8 cellular contexts compared by ENCODE assay signal in the genomic region with DNA sequence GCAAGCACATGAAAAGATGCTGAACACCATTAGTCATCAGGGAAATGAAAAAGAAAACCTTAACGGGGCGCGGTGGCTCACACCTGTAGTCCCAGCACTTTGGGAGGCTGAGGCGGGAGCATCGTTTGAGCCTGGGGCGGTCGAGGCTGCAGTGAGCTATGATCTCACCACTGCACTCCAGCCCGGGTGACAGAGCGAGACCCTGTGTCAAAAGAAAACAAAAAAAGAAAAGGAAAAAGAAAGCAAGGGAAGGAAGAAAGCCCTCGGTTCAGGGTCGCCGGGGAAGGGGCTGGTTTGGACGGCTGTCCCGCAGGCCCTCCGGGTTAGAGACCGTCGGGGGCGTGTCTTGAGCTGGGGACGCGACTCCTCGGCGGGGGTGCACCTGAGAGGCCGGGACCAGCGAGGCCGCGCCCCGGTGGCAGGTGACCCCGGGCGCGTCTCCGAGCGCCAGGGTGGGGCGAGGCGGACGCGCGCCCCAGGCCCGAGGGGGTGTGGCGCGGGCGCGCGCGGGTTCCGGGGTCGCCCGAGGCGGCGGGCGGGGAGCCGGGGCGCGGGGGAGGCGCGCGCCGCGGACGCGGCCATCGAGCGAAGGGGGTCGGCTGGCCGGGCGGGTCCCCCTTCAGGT. TPM values are rescaled to one million over a fixed set of nuclear protein-coding genes. Genes with fewer than 3 reads are reported as not detected.
A peak's percentile ranks its signal among the peaks of the same experiment; 100 is the strongest.
DNase-seq lines count a peak whose midpoint lies in the region; ATAC-seq and TF ChIP-seq lines count a peak whose summit lies in the region.

No MANE protein-coding gene starts in this region.

- 27% methylated on average over 17 of the region's 65 CpGs for WGBS in mesenchymal stem cell

- no peaks in the 10 kb centered on the region for H3K27me3 Mint-ChIP-seq in stimulated activated naive CD8-positive, alpha-beta T cell treated with anti-CD3 and anti-CD28 coated beads, Interleukin-15, amount 100 ng/mL, for 72 hours

- no peak overlapping the region for H4K8ac ChIP-seq in mesenchymal stem cell (ENCODE audit: low read length)

- peaks cover 24 to 32% of the 10 kb centered on the region in 2 experiments for H3K36me3 ChIP-seq in mesenchymal stem cell (ENCODE audit: control insufficient read depth in 1 of 2, insufficient read depth in 2 of 2, low read depth in 1 of 2, low read length in 2 of 2)

- H2AK5ac ChIP-seq in mesenchymal stem cell (ENCODE audit: low read length, severe bottlenecking), result no peak overlapping the region

- H3K4me1 Mint-ChIP-seq in stimulated activated naive CD8-positive, alpha-beta T cell treated with anti-CD3 and anti-CD28 coated beads, Interleukin-15, amount 100 ng/mL, for 72 hours, result peaks cover 32% of the 10 kb centered on the region

- H3K14ac ChIP-seq in mesenchymal stem cell (ENCODE audit: low read length in 2 of 2), result no peak overlapping the region

- H3K4me2 ChIP-seq in mesenchymal stem cell (ENCODE audit: low read length, poor library complexity, severe bottlenecking), result peak overlapping the region; percentile 65

- H3K4ac ChIP-seq in mesenchymal stem cell (ENCODE audit: low read depth in 1 of 2, low read length in 2 of 2), result no peak overlapping the region

- no peak overlapping the region for H3K23ac ChIP-seq in mesenchymal stem cell (ENCODE audit: low read length in 2 of 2)

- H3K4me1 ChIP-seq in mesenchymal stem cell (ENCODE audit: control insufficient read depth, insufficient read depth, low read depth, low read length), result peaks cover 18% of the 10 kb centered on the region

- peak overlapping the region; percentile 87 to 97 for H3K27ac Mint-ChIP-seq in stimulated activated naive CD8-positive, alpha-beta T cell treated with anti-CD3 and anti-CD28 coated beads, Interleukin-15, amount 100 ng/mL, for 72 hours

- H2BK15ac ChIP-seq in mesenchymal stem cell (ENCODE audit: low read depth, poor library complexity, severe bottlenecking), result peak overlapping the region; percentile 28

- DNase-seq in D341Med (ENCODE audit: low spot score) (peak; percentile 90), HuH-7 (ENCODE audit: low spot score) (peak; percentile 71), T-helper 9 cell (peak; percentile 42), coronary artery (ENCODE audit: low spot score) (no peak), mesenchymal stem cell (no peak), putamen (ENCODE audit: low spot score) (no peak)
- DNase-seq in stimulated activated naive CD8-positive, alpha-beta T cell treated with anti-CD3 and anti-CD28 coated beads, Interleukin-15, amount 100 ng/mL, for 72 hours, result peak; percentile 58 to 66

- H2BK120ac ChIP-seq in mesenchymal stem cell (ENCODE audit: low read depth, low read length), result peak overlapping the region; percentile 92

- H2AFZ ChIP-seq in mesenchymal stem cell (ENCODE audit: low read depth, low read length), result no peak overlapping the region

- H3K79me1 ChIP-seq in mesenchymal stem cell (replicated peaks; ENCODE audit: low read length, poor library complexity, severe bottlenecking), result peaks cover 4% of the 10 kb centered on the region

- no peak for TF ChIP-seq CTCF in coronary artery (IDR thresholded peaks at IDR 0.05)

- no peak overlapping the region for H2BK5ac ChIP-seq in mesenchymal stem cell (ENCODE audit: low read depth, low read length, poor library complexity, severe bottlenecking)

- H3K9me3 ChIP-seq in mesenchymal stem cell (ENCODE audit: control insufficient read depth, low read length), result no peaks in the 10 kb centered on the region

- H2BK12ac ChIP-seq in mesenchymal stem cell (ENCODE audit: low read length in 2 of 2), result no peak overlapping the region

- peak overlapping the region; percentile 88 to 89 for H3K4me3 Mint-ChIP-seq in stimulated activated naive CD8-positive, alpha-beta T cell treated with anti-CD3 and anti-CD28 coated beads, Interleukin-15, amount 100 ng/mL, for 72 hours

- peak overlapping the region; percentile 48 for H3K9ac ChIP-seq in mesenchymal stem cell (ENCODE audit: low read length)

- H4K91ac ChIP-seq in mesenchymal stem cell (ENCODE audit: low read length), result peak overlapping the region; percentile 50

- ATAC-seq in GM21390 (IDR thresholded peaks at IDR 0.05; ENCODE audit: unreplicated experiment), result peak; percentile 64
- ATAC-seq in stimulated activated naive CD8-positive, alpha-beta T cell treated with anti-CD3 and anti-CD28 coated beads, Interleukin-15, amount 100 ng/mL, for 72 hours, result peak; percentile 73

- H3K9me3 Mint-ChIP-seq in stimulated activated naive CD8-positive, alpha-beta T cell treated with anti-CD3 and anti-CD28 coated beads, Interleukin-15, amount 100 ng/mL, for 72 hours, result no peaks in the 10 kb centered on the region

- H3K27ac ChIP-seq in coronary artery (peak overlapping the region; percentile 13 to 86), mesenchymal stem cell (ENCODE audit: low read length, poor library complexity, severe bottlenecking) (no peak overlapping the region)

- H3K4me3 ChIP-seq in coronary artery (peak overlapping the region; percentile 81), mesenchymal stem cell (ENCODE audit: insufficient read depth in 1 of 2, low read depth in 1 of 2, low read length in 2 of 2) (peak overlapping the region; percentile 73 to 86)

- H3K27me3 ChIP-seq in mesenchymal stem cell (ENCODE audit: control insufficient read depth in 1 of 2, insufficient read depth in 1 of 2, low read length in 2 of 2), result no peaks in the 10 kb centered on the region

- H3K18ac ChIP-seq in mesenchymal stem cell (ENCODE audit: low read depth in 1 of 2, low read length in 2 of 2), result peak overlapping the region in 1 of 2 experiments; percentile 52

RNA-seq across cellular contexts. Expression of a gene that starts 0.5 kb away (rescaled TPM):
- polyA plus RNA-seq in mesenchymal stem cell (2013, experiment 1 of 2), result 50.5 TPM
- 47.0 TPM for polyA plus RNA-seq in mesenchymal stem cell (2013, experiment 2 of 2)

RNA-seq across cellular contexts. Expression of a gene that starts 13.7 kb away (rescaled TPM):
- polyA plus RNA-seq in mesenchymal stem cell (2013, experiment 1 of 2), result 129 TPM
- 129 TPM for polyA plus RNA-seq in mesenchymal stem cell (2013, experiment 2 of 2)

RNA-seq across cellular contexts. Expression of a gene that starts 20.6 kb away (rescaled TPM):
- polyA plus RNA-seq in mesenchymal stem cell (2013, experiment 1 of 2), result 109 TPM
- 102 TPM for polyA plus RNA-seq in mesenchymal stem cell (2013, experiment 2 of 2)

RNA-seq across cellular contexts. Expression of a gene that starts 21.5 kb away (rescaled TPM):
- polyA plus RNA-seq in mesenchymal stem cell (2013, experiment 1 of 2), result 22.7 TPM
- 23.5 TPM for polyA plus RNA-seq in mesenchymal stem cell (2013, experiment 2 of 2)

RNA-seq across cellular contexts. Expression of a gene that starts 28.8 kb away (rescaled TPM):
- 17.7 TPM for polyA plus RNA-seq in mesenchymal stem cell (2013, experiment 1 of 2)
- polyA plus RNA-seq in mesenchymal stem cell (2013, experiment 2 of 2), result 18.3 TPM

Comparison
In these comparisons a context has a peak if more than half of its experiments do, and no peak if none do; other contexts are left out.
1. DNase-seq: peak in D341Med (single experiment), HuH-7 (single experiment), T-helper 9 cell (single experiment) and stimulated activated naive CD8-positive, alpha-beta T cell treated with anti-CD3 and anti-CD28 coated beads, Interleukin-15, amount 100 ng/mL, for 72 hours (2 of 2); none in coronary artery (single experiment), mesenchymal stem cell (single experiment) and putamen (single experiment).